Comparison of ENCODE assay signal across 1 cellular context in the genomic region with DNA sequence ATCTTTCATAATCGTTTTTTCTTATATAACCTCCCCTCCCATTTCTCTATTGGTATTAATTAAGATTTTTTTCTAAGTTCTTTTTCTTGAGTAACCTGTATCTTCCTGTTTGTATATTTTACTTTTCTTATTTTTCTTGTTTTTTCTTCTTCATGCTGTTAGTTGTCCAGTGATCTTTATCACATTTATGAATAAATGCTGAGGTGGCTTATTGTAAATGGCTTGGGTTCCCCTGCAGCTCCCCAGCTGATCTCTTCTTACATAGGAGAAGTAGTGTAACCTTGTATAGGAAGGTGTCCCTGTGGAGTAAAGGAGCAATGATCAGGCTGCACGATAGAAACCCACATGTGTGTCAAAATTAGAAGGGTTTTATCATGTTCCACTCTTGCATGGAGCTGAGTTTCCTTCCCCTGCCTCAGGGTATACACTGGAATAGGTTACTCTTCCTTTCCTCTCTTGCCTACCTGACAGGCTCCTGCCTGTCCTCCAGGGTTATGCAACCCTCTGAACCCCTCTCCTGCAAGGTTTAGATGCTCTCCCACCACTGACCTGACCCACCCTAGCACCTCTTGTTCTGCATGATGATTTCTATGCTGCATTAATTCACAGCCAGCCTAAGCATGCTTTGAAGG.
TF ChIP-seq lines count a peak whose summit lies in the region.

No MANE protein-coding gene starts in this region.

TF ChIP-seq in GM23338, 12 proteins besides CTCF, POLR2A, EP300 and RAD21 (continued from another document):
- TF ChIP-seq ZNF462 (CRISPR knock-in tag; IDR thresholded peaks at IDR 0.05) (no peak), STAT1 (IDR thresholded peaks at IDR 0.05; ENCODE audit: unreplicated experiment) (no peak)
TF ChIP-seq in GM23338: peak in this region for 0.
